In the genomic region with DNA sequence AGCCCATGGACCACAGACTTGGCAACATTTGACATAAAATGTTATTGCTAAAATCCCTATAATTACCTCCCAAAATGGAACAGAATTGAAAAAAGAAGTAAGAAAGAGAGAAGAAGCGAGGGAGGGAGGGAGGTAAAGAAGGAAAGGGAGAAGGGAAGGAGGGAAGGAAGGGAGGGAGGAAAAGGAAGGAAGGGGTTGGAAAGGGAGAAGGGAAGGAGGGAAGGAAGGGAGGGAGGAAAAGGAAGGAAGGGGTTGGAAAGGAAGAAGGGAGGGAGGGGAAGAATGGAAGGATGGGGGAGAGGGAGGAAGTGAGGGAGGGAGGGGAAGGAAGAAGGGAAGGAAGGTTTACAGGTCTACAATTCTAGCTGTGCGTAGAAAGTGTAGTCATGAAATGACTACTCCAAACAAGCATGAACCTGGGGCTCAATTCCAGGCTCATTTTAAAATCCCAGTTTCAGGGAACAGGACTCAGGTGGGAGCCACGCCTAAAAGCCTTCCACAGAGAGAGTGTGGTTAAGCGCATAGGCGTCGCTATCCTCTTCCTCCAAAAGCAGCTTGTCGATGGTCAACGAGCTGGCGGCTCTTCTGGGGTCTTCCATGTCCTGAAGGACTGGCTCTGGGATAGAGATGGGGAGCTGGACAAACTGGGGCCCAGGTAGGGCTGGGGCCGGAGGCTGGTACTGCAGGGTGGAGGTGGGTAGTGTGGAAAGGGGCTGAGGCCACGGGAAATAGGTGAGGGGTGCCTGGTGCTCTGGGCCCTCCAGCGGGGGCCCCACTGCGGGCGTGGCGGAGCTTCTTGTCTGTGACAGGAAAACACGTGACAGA, we compare ENCODE assay signal across 32 cellular contexts. TPM values are rescaled to one million over a fixed set of nuclear protein-coding genes. Genes with fewer than 3 reads are reported as not detected.
DNase-seq lines count a peak whose midpoint lies in the region; ATAC-seq and TF ChIP-seq lines count a peak whose summit lies in the region.
"Had no signal": no experiment of that assay in that cellular context is flagged by ENCODE, and none has a peak within 500 bp of the region (broad histone marks: within the 10 kb centered on the region; RNA-seq: fewer than 3 reads in every experiment).

No MANE protein-coding gene starts in this region.

- no peaks in the 10 kb centered on the region for H3K9me3 Mint-ChIP-seq in IgD-negative memory B cell
- no peaks in the 10 kb centered on the region for H3K9me3 Mint-ChIP-seq in stimulated activated naive B cell treated with anti-CD40 and anti-IgM and Interleukin-4, amounts not matched to agents 10 μg/mL and 1 μg/mL and 100 μg/mL, for 72 hours
- no peaks in the 10 kb centered on the region for H3K9me3 Mint-ChIP-seq in activated CD8-positive, alpha-beta T cell treated with anti-CD3 and anti-CD28 coated beads, Interleukin-2, amount 10 ng/mL, durations not matched to agents 7 days and 5 days (ENCODE audit: insufficient read depth)
- H3K9me3 Mint-ChIP-seq: GM23338 had no signal

- H3K4me1 Mint-ChIP-seq in IgD-negative memory B cell, result peaks cover 35 to 51% (median 44%) of the 10 kb centered on the region in 3 donors
- H3K4me1 Mint-ChIP-seq in stimulated activated naive B cell treated with anti-CD40 and anti-IgM and Interleukin-4, amounts not matched to agents 10 μg/mL and 1 μg/mL and 100 μg/mL, for 72 hours, result peaks cover 27 to 46% of the 10 kb centered on the region in 2 donors
- H3K4me1 Mint-ChIP-seq in activated CD8-positive, alpha-beta T cell treated with anti-CD3 and anti-CD28 coated beads, Interleukin-2, amount 10 ng/mL, durations not matched to agents 7 days and 5 days (ENCODE audit: low read depth), result no peaks in the 10 kb centered on the region
- H3K4me1 Mint-ChIP-seq: activated CD8-positive, alpha-beta memory T cell treated with anti-CD3 and anti-CD28 coated beads, Interleukin-2, amount 10 ng/mL, durations not matched to agents 7 days and 5 days; GM23338 had no signal

- no peak for TF ChIP-seq EP300 in esophagus muscularis mucosa (IDR thresholded peaks at IDR 0.05)

- no peaks in the 10 kb centered on the region for H3K9me3 ChIP-seq in esophagus muscularis mucosa
- H3K9me3 ChIP-seq: Caco-2, heart left ventricle, mucosa of descending colon, ovary, tibial artery had no signal

- CTCF ChIA-PET in activated CD8-positive, alpha-beta T cell treated with anti-CD3 and anti-CD28 coated beads, Interleukin-2, amount 10 ng/mL, durations not matched to agents 7 days and 5 days (lab: Charles Lee), result interaction anchor here (1.1 kb wide), 1 partner anchor 70 kb away, joined by 3 read pairs; no protein-coding TSS in a partner anchor

- no peaks in the 10 kb centered on the region for H3K27me3 Mint-ChIP-seq in IgD-negative memory B cell
- no peaks in the 10 kb centered on the region for H3K27me3 Mint-ChIP-seq in stimulated activated naive B cell treated with anti-CD40 and anti-IgM and Interleukin-4, amounts not matched to agents 10 μg/mL and 1 μg/mL and 100 μg/mL, for 72 hours
- H3K27me3 Mint-ChIP-seq in activated CD8-positive, alpha-beta T cell treated with anti-CD3 and anti-CD28 coated beads, Interleukin-2, amount 10 ng/mL, durations not matched to agents 7 days and 5 days (ENCODE audit: low read depth), result peaks cover 10% of the 10 kb centered on the region

- TF ChIP-seq POLR2A in esophagus muscularis mucosa (IDR thresholded peaks at IDR 0.05; ENCODE audit: low read depth), result no peak

- no peak overlapping the region for H3K4me3 Mint-ChIP-seq in IgD-negative memory B cell
- no peak overlapping the region for H3K4me3 Mint-ChIP-seq in stimulated activated naive B cell treated with anti-CD40 and anti-IgM and Interleukin-4, amounts not matched to agents 10 μg/mL and 1 μg/mL and 100 μg/mL, for 72 hours
- no peak overlapping the region for H3K4me3 Mint-ChIP-seq in activated CD8-positive, alpha-beta T cell treated with anti-CD3 and anti-CD28 coated beads, Interleukin-2, amount 10 ng/mL, durations not matched to agents 7 days and 5 days
- H3K4me3 Mint-ChIP-seq: activated CD8-positive, alpha-beta memory T cell treated with anti-CD3 and anti-CD28 coated beads, Interleukin-2, amount 10 ng/mL, durations not matched to agents 7 days and 5 days; GM23338 had no signal

- H3K27me3 ChIP-seq in esophagus muscularis mucosa, result no peaks in the 10 kb centered on the region
- H3K27me3 ChIP-seq: heart left ventricle, ovary, tibial artery had no signal

- ATAC-seq in stimulated activated naive B cell treated with anti-CD40 and anti-IgM and Interleukin-4, amounts not matched to agents 10 μg/mL and 1 μg/mL and 100 μg/mL, for 72 hours (replicated peaks), result no peak
- no peak for ATAC-seq in activated CD8-positive, alpha-beta T cell treated with anti-CD3 and anti-CD28 coated beads, Interleukin-2, amount 10 ng/mL, durations not matched to agents 7 days and 5 days
- ATAC-seq: activated CD8-positive, alpha-beta memory T cell treated with anti-CD3 and anti-CD28 coated beads, Interleukin-2, amount 10 ng/mL, durations not matched to agents 7 days and 5 days; GM23338 had no signal

- no peak overlapping the region for H3K27ac ChIP-seq in esophagus muscularis mucosa (replicated peaks in 1 of 4)
- H3K27ac ChIP-seq: C4-2B, tibial artery had no signal

- H3K4me1 ChIP-seq in esophagus muscularis mucosa, result peaks cover 0 to 6% (median 0%) of the 10 kb centered on the region in 4 donors

- TF ChIP-seq CTCF in GM12865 (IDR thresholded peaks at IDR 0.05; ENCODE audit: insufficient read depth, low read depth, low read length, missing control alignments) (no peak), esophagus muscularis mucosa (IDR thresholded peaks at IDR 0.05) (no peak)

- H3K4me3 ChIP-seq in GM12865 (ENCODE audit: low read depth, low read length) (no peak overlapping the region), esophagus muscularis mucosa (no peak overlapping the region)
- H3K4me3 ChIP-seq: GM23338, heart left ventricle, mucosa of descending colon, ovary, skin epidermis, tibial artery had no signal

- no peaks in the 10 kb centered on the region for H3K36me3 ChIP-seq in esophagus muscularis mucosa
- H3K36me3 ChIP-seq: heart left ventricle, ovary, tibial artery had no signal

- POLR2A ChIA-PET in activated CD8-positive, alpha-beta T cell treated with anti-CD3 and anti-CD28 coated beads, Interleukin-2, amount 10 ng/mL, durations not matched to agents 7 days and 5 days (lab: Charles Lee), result no interaction called here

- peaks cover 4% of the 10 kb centered on the region for H3K36me3 Mint-ChIP-seq in IgD-negative memory B cell
- H3K36me3 Mint-ChIP-seq in stimulated activated naive B cell treated with anti-CD40 and anti-IgM and Interleukin-4, amounts not matched to agents 10 μg/mL and 1 μg/mL and 100 μg/mL, for 72 hours, result peaks cover 41 to 56% of the 10 kb centered on the region in 2 donors
- no peaks in the 10 kb centered on the region for H3K36me3 Mint-ChIP-seq in activated CD8-positive, alpha-beta T cell treated with anti-CD3 and anti-CD28 coated beads, Interleukin-2, amount 10 ng/mL, durations not matched to agents 7 days and 5 days (ENCODE audit: low read depth)
- H3K36me3 Mint-ChIP-seq: activated CD8-positive, alpha-beta memory T cell treated with anti-CD3 and anti-CD28 coated beads, Interleukin-2, amount 10 ng/mL, durations not matched to agents 7 days and 5 days had no signal

- DNase-seq in GM12865 (ENCODE audit: low read depth) (peak; percentile 7), esophagus muscularis mucosa (ENCODE audit: extremely low spot score) (peak; percentile 70), HuH-7.5 (ENCODE audit: low spot score) (no peak), NCI-H774 (lab: John Stamatoyannopoulos, UW) (no peak)
- DNase-seq in stimulated activated naive B cell treated with anti-CD40 and anti-IgM and Interleukin-4, amounts not matched to agents 10 μg/mL and 1 μg/mL and 100 μg/mL, for 72 hours, result no peak
- no peak for DNase-seq in activated CD8-positive, alpha-beta T cell treated with anti-CD3 and anti-CD28 coated beads, Interleukin-2, amount 10 ng/mL, durations not matched to agents 7 days and 5 days
- DNase-seq: activated CD8-positive, alpha-beta memory T cell treated with anti-CD3 and anti-CD28 coated beads, Interleukin-2, amount 10 ng/mL, durations not matched to agents 7 days and 5 days; activated T-cell treated with anti-CD3 and anti-CD28 coated beads, Interleukin-2, amount 50 U/mL, for 48 hours; Caco-2; cerebellar nuclear complex; DMS53; mucosa of descending colon; NCI-H1092; NCI-H1694; OCI-M1; retina; stimulated activated naive CD4-positive, alpha-beta T cell treated with Interleukin-2 at 50 U/mL for 16 hours; T1000; tibial artery had no signal

- H3K27ac Mint-ChIP-seq in IgD-negative memory B cell, result peak overlapping the region; percentile 24 to 94 (median 39)
- peak overlapping the region; percentile 68 for H3K27ac Mint-ChIP-seq in stimulated activated naive B cell treated with anti-CD40 and anti-IgM and Interleukin-4, amounts not matched to agents 10 μg/mL and 1 μg/mL and 100 μg/mL, for 72 hours
- no peak overlapping the region for H3K27ac Mint-ChIP-seq in activated CD8-positive, alpha-beta T cell treated with anti-CD3 and anti-CD28 coated beads, Interleukin-2, amount 10 ng/mL, durations not matched to agents 7 days and 5 days
- H3K27ac Mint-ChIP-seq: activated CD8-positive, alpha-beta memory T cell treated with anti-CD3 and anti-CD28 coated beads, Interleukin-2, amount 10 ng/mL, durations not matched to agents 7 days and 5 days; GM23338 had no signal

- intact Hi-C loops in esophagus muscularis mucosa (cut with DNase I), result loop anchor here (10.0 kb wide), 1 partner anchor 49 kb away; no protein-coding TSS in a partner anchor

- WGBS in esophagus muscularis mucosa, result 97% methylated on average over 16 of the region's 16 CpGs

RNA-seq across cellular contexts. Expression of gene POU2AF1, which starts 25.1 kb away (rescaled TPM):
- 194 TPM for polyA plus RNA-seq in IgD-negative memory B cell
- under 1 TPM in 2 of 4 donors, not detected in 2; 0.17 TPM for total RNA-seq in esophagus muscularis mucosa
- total RNA-seq in activated CD8-positive, alpha-beta T cell treated with anti-CD3 and anti-CD28 coated beads, Interleukin-2, amount 10 ng/mL, durations not matched to agents 7 days and 5 days, result 1 to 10 TPM; 1.7 to 2.4 TPM
- total RNA-seq: dermis microvascular lymphatic vessel endothelial cell, GM23338, kidney epithelial cell, NCI-H460, SK-MEL-5 had no signal
- polyA plus RNA-seq: GM23338, neural cell had no signal

RNA-seq across cellular contexts. Expression of gene POU2AF3, which starts 55.6 kb away (rescaled TPM):
- 0.18 TPM for polyA plus RNA-seq in IgD-negative memory B cell
- 1 to 10 TPM in 2 of 4 donors, under 1 TPM in 1, not detected in 1; 0.99 to 2.9 (median 2.2) TPM for total RNA-seq in esophagus muscularis mucosa
- total RNA-seq in activated CD8-positive, alpha-beta T cell treated with anti-CD3 and anti-CD28 coated beads, Interleukin-2, amount 10 ng/mL, durations not matched to agents 7 days and 5 days, result not detected
- total RNA-seq: activated CD8-positive, alpha-beta memory T cell treated with anti-CD3 and anti-CD28 coated beads, Interleukin-2, amount 10 ng/mL, durations not matched to agents 7 days and 5 days; dermis microvascular lymphatic vessel endothelial cell; G401; lower leg skin; SK-MEL-5 had no signal
- polyA plus RNA-seq: neural cell had no signal

Comparison
In these comparisons a context has a peak if more than half of its experiments do, and no peak if none do; other contexts are left out.
1. DNase-seq: peak in GM12865 (single experiment) and esophagus muscularis mucosa (single experiment); none in stimulated activated naive B cell treated with anti-CD40 and anti-IgM and Interleukin-4, amounts not matched to agents 10 μg/mL and 1 μg/mL and 100 μg/mL, for 72 hours (single experiment), activated CD8-positive, alpha-beta T cell treated with anti-CD3 and anti-CD28 coated beads, Interleukin-2, amount 10 ng/mL, durations not matched to agents 7 days and 5 days (single experiment), HuH-7.5 (single experiment) and NCI-H774 (single experiment).